17 cellular contexts compared by ENCODE assay signal in genomic region chr14:94918896-94919295, GRCh38.
DNase-seq lines count a peak whose midpoint lies in the region; ATAC-seq and TF ChIP-seq lines count a peak whose summit lies in the region.
"Had no signal": no experiment of that assay in that cellular context is flagged by ENCODE, and none has a peak within 500 bp of the region (broad histone marks: within the 10 kb centered on the region; RNA-seq: fewer than 3 reads in every experiment).

No MANE protein-coding gene starts in this region.

- 0 out of 2 replicates have a peak overlapping the region, but pooled peaks have one; percentile 23 for H3K9ac ChIP-seq in DND-41 (ENCODE audit: low read depth, low read length)
- H3K9ac ChIP-seq in mammary epithelial cell (ENCODE audit: insufficient read depth, low read length): no peak overlapping the region

- H2AFZ ChIP-seq in DND-41 (ENCODE audit: low read depth, low read length) (no peak overlapping the region), mammary epithelial cell (ENCODE audit: low read depth, low read length) (no peak overlapping the region)

- intact Hi-C loops in mammary epithelial cell (cut with micrococcal nuclease) (no loop called here), posterior cingulate gyrus (cut with DNase I) (no loop called here)

- H3K79me2 ChIP-seq in DND-41 (ENCODE audit: insufficient read depth, low read length): no peaks in the 10 kb centered on the region
- H3K79me2 ChIP-seq in mammary epithelial cell (ENCODE audit: insufficient read depth, low read length): no peaks in the 10 kb centered on the region

- H3K9me3 ChIP-seq in DND-41 (ENCODE audit: insufficient read depth, low read length, severe bottlenecking): no peaks in the 10 kb centered on the region
- no peaks in the 10 kb centered on the region for H3K9me3 ChIP-seq in mammary epithelial cell (replicated peaks; ENCODE audit: insufficient read depth, low read length)

- dilution Hi-C loops in mammary epithelial cell (cut with HindIII; ENCODE audit: low sequenced_read_pairs): no loop called here

- TF ChIP-seq CTCF in DND-41 (IDR thresholded peaks at IDR 0.05; ENCODE audit: borderline replicate concordance, extremely low read depth, low read length, poor library complexity, severe bottlenecking) (no peak), mammary epithelial cell (conservative IDR thresholded peaks at IDR 0.05 in 1 of 2, IDR thresholded peaks at IDR 0.05 in 1 of 2; ENCODE audit: extremely low read depth in 1 of 2, insufficient read depth in 1 of 2, low read depth in 1 of 2, low read length in 2 of 2) (no peak)

- no peaks in the 10 kb centered on the region for H4K20me1 ChIP-seq in DND-41 (ENCODE audit: insufficient read depth, low read length)
- no peaks in the 10 kb centered on the region for H4K20me1 ChIP-seq in mammary epithelial cell (ENCODE audit: insufficient read depth, low read length)

- H3K4me1 ChIP-seq in DND-41 (ENCODE audit: insufficient read depth, low read length) (peaks cover 31% of the 10 kb centered on the region), mammary epithelial cell (ENCODE audit: insufficient read depth, low read length) (peaks cover 3% of the 10 kb centered on the region)

- H3K27ac ChIP-seq in DND-41 (ENCODE audit: low read length) (peak overlapping the region; percentile 72), mammary epithelial cell (ENCODE audit: insufficient read depth, low read depth, low read length) (no peak overlapping the region)

- BruUV-seq in mammary epithelial cell (replicated peaks; lab: Mats Ljungman, UMichigan): no TSS peak

- no peaks in the 10 kb centered on the region for H3K27me3 ChIP-seq in DND-41 (ENCODE audit: insufficient read depth, low read length, poor library complexity)
- no peaks in the 10 kb centered on the region for H3K27me3 ChIP-seq in mammary epithelial cell (ENCODE audit: insufficient read depth, low read length)

- DNase-seq in DND-41 (no peak), HT1080 (ENCODE audit: low read depth) (peak; percentile 81), mammary epithelial cell (peak; percentile 88), kidney tubule cell (ENCODE audit: low spot score) (peak; percentile 65), DMS153 treated with DMSO at 0.1 percent for 48 hours (lab: John Stamatoyannopoulos, UW; ENCODE audit: unreplicated experiment) (no peak), posterior cingulate gyrus (no peak), ureter (ENCODE audit: low spot score) (no peak)
- DNase-seq: C1 segment of cervical spinal cord, DMS153, GDM1, KBM-7, MM.1S, NCI-H1105 treated with DMSO at 0.1 percent for 48 hours, NCI-H1930, NCI-H2171, RPMI8226 had no signal

- H3K36me3 ChIP-seq in DND-41 (ENCODE audit: insufficient read depth, low read length) (no peaks in the 10 kb centered on the region), mammary epithelial cell (ENCODE audit: insufficient read depth, low read length) (no peaks in the 10 kb centered on the region)

- 44% methylated on average over 3 of the region's 8 CpGs for WGBS in mammary epithelial cell (ENCODE audit: low coverage, missing lambda C conversion rate)

- ATAC-seq in DND-41 (ENCODE audit: insufficient read depth, low read depth) (no peak), GM19351 (IDR thresholded peaks at IDR 0.05; ENCODE audit: unreplicated experiment) (no peak)

- H3K4me2 ChIP-seq in DND-41 (ENCODE audit: insufficient read depth, low read length): no peak overlapping the region
- H3K4me2 ChIP-seq in mammary epithelial cell (ENCODE audit: insufficient read depth, low read depth, low read length): no peak overlapping the region

- in situ Hi-C loops in mammary epithelial cell (cut with MboI; ENCODE audit: low sequenced_read_pairs in 2 of 2): no loop called here

- CTCF ChIA-PET in mammary epithelial cell (lab: Charles Lee; ENCODE audit: low non-redundant PET): no interaction called here

- no peak overlapping the region for H3K4me3 ChIP-seq in DND-41 (ENCODE audit: low read depth in 1 of 2, low read length in 2 of 2)
- H3K4me3 ChIP-seq in mammary epithelial cell (replicated peaks in 1 of 3; ENCODE audit: insufficient read depth in 1 of 3, low read depth in 2 of 3, low read length in 3 of 3): no peak overlapping the region

Comparison
In these comparisons a context has a peak if more than half of its experiments do, and no peak if none do; other contexts are left out.
1. DNase-seq: peak in HT1080 (single experiment), mammary epithelial cell (single experiment) and kidney tubule cell (single experiment); none in DND-41 (single experiment), DMS153 treated with DMSO at 0.1 percent for 48 hours (single experiment), posterior cingulate gyrus (0 of 10) and ureter (single experiment).